In the genomic region with DNA sequence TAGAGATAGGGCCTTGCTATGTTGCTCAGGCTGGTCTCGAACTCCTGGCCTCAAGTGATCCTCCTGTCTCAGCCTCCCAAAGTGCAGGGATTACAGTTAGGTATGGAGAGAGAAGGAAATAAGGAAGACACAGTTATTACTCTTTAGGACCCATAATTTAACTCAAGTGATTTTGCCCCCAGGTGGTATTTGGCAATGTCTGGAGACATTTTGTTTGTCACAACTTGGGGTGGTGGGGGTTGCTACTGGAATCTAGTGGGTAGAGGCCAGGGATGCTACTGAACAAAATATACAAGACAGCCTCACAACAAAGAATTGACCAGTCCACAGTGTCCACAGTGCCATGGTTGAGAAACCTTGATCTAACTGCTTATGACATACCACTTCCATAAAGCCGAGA, we compare ENCODE assay signal across 18 cellular contexts.
A peak's percentile ranks its signal among the peaks of the same experiment; 100 is the strongest.
DNase-seq lines count a peak whose midpoint lies in the region; ATAC-seq and TF ChIP-seq lines count a peak whose summit lies in the region.
"Had no signal": no experiment of that assay in that cellular context is flagged by ENCODE, and none has a peak within 500 bp of the region (broad histone marks: within the 10 kb centered on the region; RNA-seq: fewer than 3 reads in every experiment).

No MANE protein-coding gene starts in this region.

- H3K4me1 ChIP-seq in DND-41 (ENCODE audit: insufficient read depth, low read length) (peaks cover 63% of the 10 kb centered on the region), upper lobe of left lung (peaks cover 0 to 6% (median 0%) of the 10 kb centered on the region in 4 donors), neuronal stem cell (ENCODE audit: control insufficient read depth in 2 of 2, insufficient read depth in 1 of 2, low read depth in 1 of 2, low read length in 2 of 2) (peaks cover 0 to 3% of the 10 kb centered on the region in 2 donors), thyroid gland (no peaks in the 10 kb centered on the region)

- H3K4me2 ChIP-seq in DND-41 (ENCODE audit: insufficient read depth, low read length) (no peak overlapping the region), neuronal stem cell (ENCODE audit: insufficient read depth, low read length, poor library complexity, severe bottlenecking) (no peak overlapping the region)

- peak overlapping the region; percentile 25 for H3K27ac Mint-ChIP-seq in activated B cell treated with CpG ODN at 0.5 μM for 24 hours
- H3K27ac Mint-ChIP-seq: B cell; CD14-positive monocyte; CD4-positive, alpha-beta T cell had no signal

- no peak overlapping the region for H2BK12ac ChIP-seq in neuronal stem cell (ENCODE audit: low read length)

- DNase-seq in DND-41 (no peak), activated B cell treated with CpG ODN at 0.5 μM for 24 hours (no peak), upper lobe of left lung (no peak), neuronal stem cell (ENCODE audit: low spot score) (no peak), thyroid gland (no peak)
- DNase-seq in stimulated activated CD4-positive, alpha-beta T cell treated with anti-CD3 and anti-CD28 coated beads, Interleukin-1b, Interleukin-23, amount 100 ng/mL, for 48 hours, result no peak
- DNase-seq: CD4-positive, alpha-beta T cell; CD8-positive, alpha-beta memory T cell; DMS 273 treated with DMSO at 0.1 percent for 48 hours; DMS79; GF-D8; GM23248; H7; HCEC 1CT had no signal

- H2AFZ ChIP-seq in DND-41 (ENCODE audit: low read depth, low read length) (no peak overlapping the region), neuronal stem cell (ENCODE audit: low read length) (no peak overlapping the region)
- H2AFZ ChIP-seq: GM23248 had no signal

- H2BK120ac ChIP-seq in neuronal stem cell (ENCODE audit: low read depth, low read length), result no peak overlapping the region

- no peak for TF ChIP-seq EP300 in upper lobe of left lung (IDR thresholded peaks at IDR 0.05)

- H3K9me3 ChIP-seq in DND-41 (ENCODE audit: insufficient read depth, low read length, severe bottlenecking) (no peaks in the 10 kb centered on the region), KOPT-K1 (ENCODE audit: insufficient read depth, low read length, poor library complexity, severe bottlenecking) (no peaks in the 10 kb centered on the region), upper lobe of left lung (no peaks in the 10 kb centered on the region), neuronal stem cell (replicated peaks in 1 of 2; ENCODE audit: control insufficient read depth in 2 of 2, insufficient read depth in 1 of 2, low read depth in 1 of 2, low read length in 2 of 2) (no peaks in the 10 kb centered on the region), thyroid gland (no peaks in the 10 kb centered on the region)
- H3K9me3 ChIP-seq: BLaER1 had no signal

- no peak overlapping the region for H3K9ac ChIP-seq in DND-41 (ENCODE audit: low read depth, low read length)
- no peak overlapping the region for H3K9ac ChIP-seq in neuronal stem cell (ENCODE audit: low read depth, low read length, poor library complexity)
- H3K9ac ChIP-seq: BLaER1, GM23248 had no signal

- peaks cover 13% of the 10 kb centered on the region for H3K36me3 Mint-ChIP-seq in activated B cell treated with CpG ODN at 0.5 μM for 24 hours (ENCODE audit: low read depth)

- H3K4me3 Mint-ChIP-seq in activated B cell treated with CpG ODN at 0.5 μM for 24 hours, result no peak overlapping the region
- H3K4me3 Mint-ChIP-seq: CD14-positive monocyte; CD4-positive, alpha-beta T cell had no signal

- CTCF ChIA-PET in activated B cell treated with CpG ODN at 0.5 μM for 24 hours (lab: Charles Lee), result no interaction called here

- H3K23ac ChIP-seq in neuronal stem cell (ENCODE audit: low read depth, low read length, poor library complexity), result no peak overlapping the region

- H4K91ac ChIP-seq in neuronal stem cell (ENCODE audit: low read depth, low read length, poor library complexity), result no peak overlapping the region

- intact Hi-C loops in activated B cell treated with CpG ODN at 0.5 μM for 24 hours (cut with micrococcal nuclease) (no loop called here), thyroid gland (cut with DNase I) (no loop called here)

- H2AK5ac ChIP-seq in neuronal stem cell (ENCODE audit: low read depth, low read length), result no peak overlapping the region

- H3K79me2 ChIP-seq in DND-41 (ENCODE audit: insufficient read depth, low read length), result peaks cover 56% of the 10 kb centered on the region

- no peak overlapping the region for H4K8ac ChIP-seq in neuronal stem cell (ENCODE audit: low read depth, low read length)

- H2BK5ac ChIP-seq in neuronal stem cell (ENCODE audit: low read length), result no peak overlapping the region

- peaks cover 91% of the 10 kb centered on the region for H3K4me1 Mint-ChIP-seq in activated B cell treated with CpG ODN at 0.5 μM for 24 hours

- H3K4me3 ChIP-seq in DND-41 (ENCODE audit: low read depth in 1 of 2, low read length in 2 of 2) (no peak overlapping the region), upper lobe of left lung (no peak overlapping the region), neuronal stem cell (ENCODE audit: low read length in 2 of 2) (no peak overlapping the region), thyroid gland (replicated peaks in 1 of 3) (no peak overlapping the region)
- H3K4me3 ChIP-seq: BLaER1, GM23248 had no signal

- no peak overlapping the region for H3K14ac ChIP-seq in neuronal stem cell (ENCODE audit: low read length)

- H3K4ac ChIP-seq in neuronal stem cell (ENCODE audit: low read length), result no peak overlapping the region

- H3K27ac ChIP-seq in DND-41 (ENCODE audit: low read length) (peak overlapping the region; percentile 57), KOPT-K1 (ENCODE audit: low read depth, low read length, poor library complexity, severe bottlenecking) (peak overlapping the region; percentile 77), upper lobe of left lung (no peak overlapping the region), neuronal stem cell (replicated peaks; ENCODE audit: low read length) (no peak overlapping the region), thyroid gland (no peak overlapping the region)
- H3K27ac ChIP-seq: BLaER1, GM23248 had no signal

- no peaks in the 10 kb centered on the region for H3K9me3 Mint-ChIP-seq in activated B cell treated with CpG ODN at 0.5 μM for 24 hours
- H3K9me3 Mint-ChIP-seq: CD4-positive, alpha-beta T cell; CD8-positive, alpha-beta memory T cell had no signal

- TF ChIP-seq POLR2A in upper lobe of left lung (IDR thresholded peaks at IDR 0.05), result no peak
- TF ChIP-seq POLR2A in thyroid gland (IDR thresholded peaks at IDR 0.05), result no peak

- no peaks in the 10 kb centered on the region for H3K27me3 ChIP-seq in DND-41 (ENCODE audit: insufficient read depth, low read length, poor library complexity)
- H3K27me3 ChIP-seq in upper lobe of left lung, result no peaks in the 10 kb centered on the region
- no peaks in the 10 kb centered on the region for H3K27me3 ChIP-seq in neuronal stem cell (ENCODE audit: control insufficient read depth in 3 of 3, insufficient read depth in 3 of 3, low read depth in 1 of 3, low read length in 3 of 3)
- H3K27me3 ChIP-seq in thyroid gland, result no peaks in the 10 kb centered on the region
- H3K27me3 ChIP-seq: BLaER1 had no signal

- 75 to 77% methylated on average over 1 to 2 of the region's 2 CpGs for WGBS in upper lobe of left lung, 2 donors
- no CpG with 5 or more reads among the region's 2 CpGs for WGBS in neuronal stem cell (ENCODE audit: extremely low coverage in 2 of 2, insufficient read length in 2 of 2, insufficient replicate concordance in 1 of 2), 2 donors
- 95 to 98% methylated on average over 2 of the region's 2 CpGs for WGBS in thyroid gland, 2 donors

- no peaks in the 10 kb centered on the region for H4K20me1 ChIP-seq in DND-41 (ENCODE audit: insufficient read depth, low read length)
- H4K20me1 ChIP-seq: BLaER1 had no signal

- no peak for TF ChIP-seq CTCF in DND-41 (IDR thresholded peaks at IDR 0.05; ENCODE audit: borderline replicate concordance, extremely low read depth, low read length, poor library complexity, severe bottlenecking)
- TF ChIP-seq CTCF in activated B cell treated with CpG ODN at 0.5 μM for 24 hours (IDR thresholded peaks at IDR 0.05), result no peak
- no peak for TF ChIP-seq CTCF in upper lobe of left lung (IDR thresholded peaks at IDR 0.05)
- TF ChIP-seq CTCF in thyroid gland (IDR thresholded peaks at IDR 0.05), result no peak

- H2BK15ac ChIP-seq in neuronal stem cell (ENCODE audit: low read length), result no peak overlapping the region

- H3K36me3 ChIP-seq in DND-41 (ENCODE audit: insufficient read depth, low read length), result no peaks in the 10 kb centered on the region
- no peaks in the 10 kb centered on the region for H3K36me3 ChIP-seq in KOPT-K1 (ENCODE audit: insufficient read depth, low read length)
- H3K36me3 ChIP-seq in upper lobe of left lung, result no peaks in the 10 kb centered on the region
- H3K36me3 ChIP-seq in neuronal stem cell (replicated peaks in 1 of 2; ENCODE audit: control insufficient read depth in 2 of 2, insufficient read depth in 2 of 2, low read length in 2 of 2), result no peaks in the 10 kb centered on the region
- no peaks in the 10 kb centered on the region for H3K36me3 ChIP-seq in thyroid gland
- H3K36me3 ChIP-seq: BLaER1 had no signal

- H3K27me3 Mint-ChIP-seq in activated B cell treated with CpG ODN at 0.5 μM for 24 hours, result no peaks in the 10 kb centered on the region
- H3K27me3 Mint-ChIP-seq: B cell; CD4-positive, alpha-beta T cell; CD8-positive, alpha-beta memory T cell had no signal

- POLR2A ChIA-PET in activated B cell treated with CpG ODN at 0.5 μM for 24 hours (lab: Charles Lee), result no interaction called here

- no peaks in the 10 kb centered on the region for H3K79me1 ChIP-seq in neuronal stem cell (ENCODE audit: low read depth, low read length)

- no peak for ATAC-seq in DND-41 (ENCODE audit: insufficient read depth, low read depth)
- no peak for ATAC-seq in activated B cell treated with CpG ODN at 0.5 μM for 24 hours (ENCODE audit: low read depth)
- ATAC-seq in upper lobe of left lung (ENCODE audit: low FRiP score in 2 of 2), result no peak

- H3K18ac ChIP-seq in neuronal stem cell (ENCODE audit: low read length), result no peak overlapping the region

Comparison
In these comparisons a context has a peak if more than half of its experiments do, and no peak if none do; other contexts are left out.
1. H3K27ac ChIP-seq: peak in DND-41 (single experiment) and KOPT-K1 (single experiment); none in upper lobe of left lung (0 of 4), neuronal stem cell (single experiment) and thyroid gland (0 of 3).